ENCODE assay signal across 14 cellular contexts in genomic region chr18:54964741-54965140, GRCh38. TPM values are rescaled to one million over a fixed set of nuclear protein-coding genes. Genes with fewer than 3 reads are reported as not detected.
"Had no signal": no experiment of that assay in that cellular context is flagged by ENCODE, and none has a peak within 500 bp of the region (broad histone marks: within the 10 kb centered on the region; RNA-seq: fewer than 3 reads in every experiment).

No MANE protein-coding gene starts in this region.

- H3K4me3 ChIP-seq: lower lobe of right lung had no signal

- H3K36me3 ChIP-seq: lower lobe of right lung had no signal

- DNase-seq: activated B cell treated with CpG ODN at 0.5 μM for 24 hours; activated CD4-positive, alpha-beta T cell treated with anti-CD3 and anti-CD28 coated beads, Interleukin-2, amount 10 ng/mL, durations not matched to agents 7 days and 5 days; activated CD8-positive, alpha-beta memory T cell treated with anti-CD3 and anti-CD28 coated beads for 24 hours; activated T-cell treated with anti-CD3 and anti-CD28 coated beads for 4 hours; amniotic stem cell; hippocampal formation; kidney glomerular epithelial cell; lower lobe of right lung; naive thymus-derived CD4-positive, alpha-beta T cell; retina; T-helper 9 cell had no signal

- H3K27ac ChIP-seq: lower lobe of right lung had no signal

- H3K27ac Mint-ChIP-seq: activated B cell treated with CpG ODN at 0.5 μM for 24 hours; activated CD4-positive, alpha-beta T cell treated with anti-CD3 and anti-CD28 coated beads, Interleukin-2, amount 10 ng/mL, durations not matched to agents 7 days and 5 days; activated naive CD4-positive, alpha-beta T cell treated with anti-CD3 and anti-CD28 coated beads, Interleukin-2, amount 50 U/mL, for 24 hours; activated T-helper 17 cell treated with anti-CD3 and anti-CD28 coated beads, Interleukin-2, amount 50 U/mL, for 72 hours; naive thymus-derived CD4-positive, alpha-beta T cell had no signal

- H3K9me3 Mint-ChIP-seq: activated naive CD4-positive, alpha-beta T cell treated with anti-CD3 and anti-CD28 coated beads, Interleukin-2, amount 50 U/mL, for 24 hours; activated T-helper 17 cell treated with anti-CD3 and anti-CD28 coated beads, Interleukin-2, amount 50 U/mL, for 72 hours had no signal

- H3K4me1 Mint-ChIP-seq: activated T-helper 17 cell treated with anti-CD3 and anti-CD28 coated beads, Interleukin-2, amount 50 U/mL, for 72 hours had no signal

- H3K9me3 ChIP-seq: lower lobe of right lung had no signal

- H3K36me3 Mint-ChIP-seq: activated naive CD4-positive, alpha-beta T cell treated with anti-CD3 and anti-CD28 coated beads, Interleukin-2, amount 50 U/mL, for 24 hours; naive thymus-derived CD4-positive, alpha-beta T cell had no signal

- H3K4me3 Mint-ChIP-seq: activated B cell treated with CpG ODN at 0.5 μM for 24 hours; activated CD4-positive, alpha-beta T cell treated with anti-CD3 and anti-CD28 coated beads, Interleukin-2, amount 10 ng/mL, durations not matched to agents 7 days and 5 days; activated naive CD4-positive, alpha-beta T cell treated with anti-CD3 and anti-CD28 coated beads, Interleukin-2, amount 50 U/mL, for 24 hours; activated T-helper 17 cell treated with anti-CD3 and anti-CD28 coated beads, Interleukin-2, amount 50 U/mL, for 72 hours; naive thymus-derived CD4-positive, alpha-beta T cell had no signal

- ATAC-seq: activated T-helper 17 cell treated with anti-CD3 and anti-CD28 coated beads, Interleukin-2, amount 50 U/mL, for 72 hours; lower lobe of right lung; naive thymus-derived CD4-positive, alpha-beta T cell had no signal

RNA-seq across cellular contexts. Expression of gene CCDC68, which starts 5.5 kb away (rescaled TPM):
- total RNA-seq: chondrocyte; naive thymus-derived CD4-positive, alpha-beta T cell had no signal
